In genomic region chr10:56653289-56653688, GRCh38 we compare ENCODE assay signal across 18 cellular contexts.
"Had no signal": no experiment of that assay in that cellular context is flagged by ENCODE, and none has a peak within 500 bp of the region (broad histone marks: within the 10 kb centered on the region; RNA-seq: fewer than 3 reads in every experiment).

No MANE protein-coding gene starts in this region.

- H3K27me3 ChIP-seq: brain microvascular endothelial cell, left lung, right atrium auricular region, stomach had no signal

- FAIRE-seq: urothelium cell line had no signal

- ATAC-seq: esophagus mucosa, left lung, natural killer cell had no signal

- H3K27ac ChIP-seq: brain microvascular endothelial cell, left lung, right atrium auricular region, skin epidermis, stomach, thoracic aorta had no signal

- DNase-seq: activated CD4-positive, alpha-beta T cell treated with anti-CD3 and anti-CD28 coated beads, Interleukin-2, amount 50 U/mL, for 1 hour; activated T-cell treated with anti-CD3 and anti-CD28 coated beads, Interleukin-2, amount 50 U/mL, for 1 hour; amygdala; brain microvascular endothelial cell; cerebellar nuclear complex; dermis blood vessel endothelial cell; endodermal cell; head of caudate nucleus; islet precursor cell; left lung; natural killer cell; nucleus accumbens; stomach had no signal

- H3K4me3 ChIP-seq: left lung, right atrium auricular region, skin epidermis, stomach, thoracic aorta had no signal

- H3K36me3 ChIP-seq: brain microvascular endothelial cell, left lung, right atrium auricular region, stomach, thoracic aorta had no signal
